ENCODE assay signal across 1 cellular context in genomic region chr16:89968074-89968473, GRCh38. TPM values are rescaled to one million over a fixed set of nuclear protein-coding genes. Genes with fewer than 3 reads are reported as not detected.
"Had no signal": no experiment of that assay in that cellular context is flagged by ENCODE, and none has a peak within 500 bp of the region (broad histone marks: within the 10 kb centered on the region; RNA-seq: fewer than 3 reads in every experiment).

No MANE protein-coding gene starts in this region.

RNA-seq across cellular contexts. Expression of gene DBNDD1, which starts 51.2 kb away (rescaled TPM):
- total RNA-seq: activated CD4-positive, alpha-beta memory T cell treated with anti-CD3 and anti-CD28 coated beads, Interleukin-2, amount 10 ng/mL, durations not matched to agents 7 days and 5 days had no signal
